ENCODE assay signal across 13 cellular contexts in the genomic region with DNA sequence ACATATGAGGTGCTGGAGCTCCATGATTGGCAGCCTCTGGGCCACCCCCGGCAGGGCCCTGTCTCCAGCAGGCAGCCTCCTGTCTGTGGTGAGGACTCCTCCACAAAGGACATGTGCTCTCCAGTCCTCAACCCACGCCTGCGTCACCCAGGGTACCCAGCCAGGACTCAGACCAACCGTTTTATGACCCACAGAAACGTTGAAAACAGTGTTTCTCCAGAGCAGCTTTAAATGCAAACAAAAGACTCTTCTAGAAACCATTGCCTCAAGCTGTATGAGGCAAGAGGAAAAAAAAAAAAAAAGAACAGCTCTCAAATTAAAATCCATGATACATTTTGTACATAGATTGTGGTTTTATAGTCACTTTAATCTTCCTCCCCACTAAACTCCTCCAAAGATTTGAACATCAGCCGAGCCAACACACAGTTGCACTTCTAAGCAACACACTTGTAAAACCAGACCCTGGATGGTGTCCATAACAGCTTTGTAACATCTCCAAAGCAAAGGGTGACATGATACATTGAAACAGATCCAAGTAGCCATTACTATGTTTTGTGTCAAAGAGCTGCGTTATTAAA.
DNase-seq lines count a peak whose midpoint lies in the region; ATAC-seq and TF ChIP-seq lines count a peak whose summit lies in the region.
"Had no signal": no experiment of that assay in that cellular context is flagged by ENCODE, and none has a peak within 500 bp of the region (broad histone marks: within the 10 kb centered on the region; RNA-seq: fewer than 3 reads in every experiment).

No MANE protein-coding gene starts in this region.

- WGBS in mammary epithelial cell (ENCODE audit: low coverage, missing lambda C conversion rate), result 12% methylated on average over 7 of the region's 7 CpGs

- no TSS peak for BruUV-seq in mammary epithelial cell (replicated peaks; lab: Mats Ljungman, UMichigan)

- H3K27ac ChIP-seq in mammary epithelial cell (ENCODE audit: insufficient read depth, low read depth, low read length) (no peak overlapping the region), skin epidermis (peak overlapping the region in 15 of 21 experiments; percentile 4 to 77 (median 51))
- H3K27ac ChIP-seq: BLaER1, right lobe of liver had no signal

- H3K4me1 ChIP-seq in mammary epithelial cell (ENCODE audit: insufficient read depth, low read length), result peaks cover 13% of the 10 kb centered on the region
- H3K4me1 ChIP-seq: BLaER1, right lobe of liver had no signal

- TF ChIP-seq CTCF in mammary epithelial cell (conservative IDR thresholded peaks at IDR 0.05 in 1 of 2, IDR thresholded peaks at IDR 0.05 in 1 of 2; ENCODE audit: extremely low read depth in 1 of 2, insufficient read depth in 1 of 2, low read depth in 1 of 2, low read length in 2 of 2), result no peak

- no peaks in the 10 kb centered on the region for H3K79me2 ChIP-seq in mammary epithelial cell (ENCODE audit: insufficient read depth, low read length)

- peak; percentile 20 for ATAC-seq in left colon
- ATAC-seq in HG02973 (IDR thresholded peaks at IDR 0.05; ENCODE audit: unreplicated experiment), result no peak
- ATAC-seq in GM21447 (IDR thresholded peaks at IDR 0.05; ENCODE audit: unreplicated experiment), result no peak
- no peak for ATAC-seq in HG02571 (IDR thresholded peaks at IDR 0.05; ENCODE audit: unreplicated experiment)

- H3K4me2 ChIP-seq in mammary epithelial cell (ENCODE audit: insufficient read depth, low read depth, low read length), result no peak overlapping the region
- H3K4me2 ChIP-seq: BLaER1 had no signal

- CTCF ChIA-PET in mammary epithelial cell (lab: Charles Lee; ENCODE audit: low non-redundant PET), result no interaction called here

- no peak overlapping the region for H3K9ac ChIP-seq in mammary epithelial cell (ENCODE audit: insufficient read depth, low read length)
- H3K9ac ChIP-seq: BLaER1 had no signal

- in situ Hi-C loops in mammary epithelial cell (cut with MboI; ENCODE audit: low sequenced_read_pairs in 2 of 2), result no loop called here

- intact Hi-C loops in mammary epithelial cell (cut with micrococcal nuclease), result no loop called here
- intact Hi-C loops in left colon (cut with DNase I, micrococcal nuclease), result no loop called here

- DNase-seq in EH (ENCODE audit: low read depth) (peak; percentile 81), mammary epithelial cell (peak; percentile 26), left colon (peak in 1 of 2 donors; percentile 64), UCSD-AML1 (lab: John Stamatoyannopoulos, UW; ENCODE audit: unreplicated experiment) (no peak)
- DNase-seq: activated CD4-positive, alpha-beta memory T cell treated with anti-CD3 and anti-CD28 coated beads, Interleukin-2, amount 10 ng/mL, durations not matched to agents 7 days and 5 days; head of caudate nucleus; NCI-H2171; right lobe of liver had no signal

- no peaks in the 10 kb centered on the region for H3K9me3 ChIP-seq in mammary epithelial cell (replicated peaks; ENCODE audit: insufficient read depth, low read length)
- H3K9me3 ChIP-seq: BLaER1, right lobe of liver had no signal

- dilution Hi-C loops in mammary epithelial cell (cut with HindIII; ENCODE audit: low sequenced_read_pairs), result no loop called here

- no peaks in the 10 kb centered on the region for H3K27me3 ChIP-seq in mammary epithelial cell (ENCODE audit: insufficient read depth, low read length)
- H3K27me3 ChIP-seq: BLaER1, right lobe of liver had no signal

- H3K4me3 ChIP-seq in mammary epithelial cell (replicated peaks in 1 of 3; ENCODE audit: insufficient read depth in 1 of 3, low read depth in 2 of 3, low read length in 3 of 3) (no peak overlapping the region), skin epidermis (no peak overlapping the region)
- H3K4me3 ChIP-seq: BLaER1, right lobe of liver had no signal

- H2AFZ ChIP-seq in mammary epithelial cell (ENCODE audit: low read depth, low read length), result peak overlapping the region; percentile 81

- H3K36me3 ChIP-seq in mammary epithelial cell (ENCODE audit: insufficient read depth, low read length), result no peaks in the 10 kb centered on the region
- H3K36me3 ChIP-seq: BLaER1, right lobe of liver had no signal

- no peaks in the 10 kb centered on the region for H4K20me1 ChIP-seq in mammary epithelial cell (ENCODE audit: insufficient read depth, low read length)
- H4K20me1 ChIP-seq: BLaER1 had no signal
